In the genomic region with DNA sequence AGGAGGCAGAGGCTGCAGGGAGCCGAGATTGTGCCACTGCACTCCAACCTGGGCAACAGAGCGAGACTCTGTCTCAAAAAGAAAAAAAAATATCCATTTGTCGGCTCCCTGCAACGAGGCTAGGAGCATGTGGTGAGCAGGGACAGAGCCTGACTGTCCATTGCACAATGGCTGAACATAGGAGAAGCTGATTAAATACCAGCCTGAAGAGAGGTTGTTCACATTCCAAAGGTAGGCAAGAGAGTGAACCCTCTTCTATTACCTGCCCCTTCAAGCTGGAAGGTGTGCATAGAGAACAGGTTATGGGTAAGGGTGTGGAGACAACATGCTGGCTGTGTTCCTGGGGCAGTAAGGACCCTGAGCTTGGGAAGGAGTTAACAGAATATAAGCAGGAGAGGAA, we compare ENCODE assay signal across 13 cellular contexts.
"Had no signal": no experiment of that assay in that cellular context is flagged by ENCODE, and none has a peak within 500 bp of the region (broad histone marks: within the 10 kb centered on the region; RNA-seq: fewer than 3 reads in every experiment).

No MANE protein-coding gene starts in this region.

- H3K36me3 ChIP-seq: cardiac muscle cell, tibial artery had no signal

- DNase-seq: activated B cell treated with CpG ODN at 0.5 μM for 24 hours; activated CD4-positive, alpha-beta T cell treated with anti-CD3 and anti-CD28 coated beads, Interleukin-2, amount 10 ng/mL, durations not matched to agents 7 days and 5 days; activated naive CD8-positive, alpha-beta T cell treated with anti-CD3 and anti-CD28 coated beads, Interleukin-2, amount 50 U/mL, for 24 hours; effector CD4-positive, alpha-beta T cell; foreskin keratinocyte; natural killer cell; stimulated activated CD4-positive, alpha-beta T cell treated with anti-CD3 and anti-CD28 coated beads, Interleukin-15, amount 100 ng/mL, for 24 hours; stimulated activated CD4-positive, alpha-beta T cell treated with anti-CD3 and anti-CD28 coated beads, Interleukin-4, amount 100 ng/mL, for 4 hours; T-cell; tibial artery had no signal

- H3K4me3 Mint-ChIP-seq: activated B cell treated with CpG ODN at 0.5 μM for 24 hours; activated CD4-positive, alpha-beta T cell treated with anti-CD3 and anti-CD28 coated beads, Interleukin-2, amount 10 ng/mL, durations not matched to agents 7 days and 5 days; activated naive CD8-positive, alpha-beta T cell treated with anti-CD3 and anti-CD28 coated beads, Interleukin-2, amount 50 U/mL, for 24 hours; natural killer cell; T-cell had no signal

- ATAC-seq: activated naive CD8-positive, alpha-beta T cell treated with anti-CD3 and anti-CD28 coated beads, Interleukin-2, amount 50 U/mL, for 24 hours; foreskin keratinocyte; natural killer cell; T-cell had no signal

- H3K27me3 Mint-ChIP-seq: activated CD4-positive, alpha-beta T cell treated with anti-CD3 and anti-CD28 coated beads, Interleukin-2, amount 10 ng/mL, durations not matched to agents 7 days and 5 days; activated naive CD8-positive, alpha-beta T cell treated with anti-CD3 and anti-CD28 coated beads, Interleukin-2, amount 50 U/mL, for 24 hours had no signal

- H3K27ac Mint-ChIP-seq: activated B cell treated with CpG ODN at 0.5 μM for 24 hours; activated CD4-positive, alpha-beta T cell treated with anti-CD3 and anti-CD28 coated beads, Interleukin-2, amount 10 ng/mL, durations not matched to agents 7 days and 5 days; activated naive CD8-positive, alpha-beta T cell treated with anti-CD3 and anti-CD28 coated beads, Interleukin-2, amount 50 U/mL, for 24 hours; natural killer cell had no signal

- H3K27ac ChIP-seq: cardiac muscle cell, coronary artery, foreskin keratinocyte, SK-N-MC, tibial artery had no signal

- H3K27me3 ChIP-seq: cardiac muscle cell, foreskin keratinocyte, tibial artery had no signal

- H3K4me3 ChIP-seq: cardiac muscle cell, coronary artery, SK-N-MC, tibial artery had no signal
